In the genomic region with DNA sequence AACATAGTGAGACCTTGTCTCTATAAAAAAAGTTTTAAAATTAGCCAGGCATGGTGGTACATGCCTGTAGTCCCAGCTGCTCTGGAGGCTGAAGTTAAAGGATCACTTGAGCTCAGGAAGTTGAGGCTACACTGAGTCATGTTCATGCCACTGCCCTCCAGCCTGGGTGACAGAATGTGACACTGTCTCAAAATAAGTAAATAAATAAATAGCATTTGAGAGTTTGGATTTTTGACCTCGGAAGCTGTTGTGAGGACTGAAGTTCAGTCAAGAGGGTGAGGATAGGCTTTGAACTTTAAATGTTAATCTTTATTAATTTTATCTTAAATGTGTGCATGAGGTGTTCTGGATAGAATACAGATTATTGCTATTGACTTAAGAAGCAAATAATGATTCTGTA, we compare ENCODE assay signal across 24 cellular contexts.
"Had no signal": no experiment of that assay in that cellular context is flagged by ENCODE, and none has a peak within 500 bp of the region (broad histone marks: within the 10 kb centered on the region; RNA-seq: fewer than 3 reads in every experiment).

No MANE protein-coding gene starts in this region.

- H3K9ac ChIP-seq: neural progenitor cell had no signal

- H2AFZ ChIP-seq: neural progenitor cell had no signal

- H3K36me3 ChIP-seq: neural progenitor cell, prostate gland, right atrium auricular region, sigmoid colon, spleen, tibial artery, upper lobe of left lung had no signal

- H3K4me3 ChIP-seq: coronary artery, neural progenitor cell, prostate gland, right atrium auricular region, sigmoid colon, spleen, testis, tibial artery, upper lobe of left lung had no signal

- H3K9me3 ChIP-seq: prostate gland, right atrium auricular region, sigmoid colon, testis, tibial artery, upper lobe of left lung had no signal

- DNase-seq: effector memory CD8-positive, alpha-beta T cell; hypothalamus; immature natural killer cell; islet precursor cell; kidney glomerular epithelial cell; mesenchymal stem cell; midbrain; naive thymus-derived CD4-positive, alpha-beta T cell; sigmoid colon; spleen; stimulated activated CD4-positive, alpha-beta T cell treated with anti-CD3 and anti-CD28 coated beads, Interleukin-4, amount 100 ng/mL, for 4 hours; stimulated activated naive CD8-positive, alpha-beta T cell treated with anti-CD3 and anti-CD28 coated beads, Interleukin-15, Interleukin-2, amounts not matched to agents 100 U/mL and 50 U/mL, for 24 hours; substantia nigra; testis; tibial artery; upper lobe of left lung had no signal

- H3K4me2 ChIP-seq: neural progenitor cell had no signal

- H3K4me1 ChIP-seq: neural progenitor cell, prostate gland, right atrium auricular region, sigmoid colon, spleen, testis, tibial artery, upper lobe of left lung had no signal

- FAIRE-seq: endometrium, frontal cortex, urothelium cell line had no signal

- ATAC-seq: effector memory CD8-positive, alpha-beta T cell; naive thymus-derived CD4-positive, alpha-beta T cell; stimulated activated memory B cell treated with anti-CD40 and anti-IgM and Interleukin-4, amounts not matched to agents 10 μg/mL and 1 μg/mL and 100 μg/mL, for 72 hours; stimulated activated naive CD8-positive, alpha-beta T cell treated with anti-CD3 and anti-CD28 coated beads, Interleukin-15, Interleukin-2, amounts not matched to agents 100 U/mL and 50 U/mL, for 24 hours had no signal

- H3K27ac ChIP-seq: coronary artery, neural progenitor cell, prostate gland, right atrium auricular region, sigmoid colon, spleen, testis, tibial artery, upper lobe of left lung had no signal

- H3K27me3 ChIP-seq: neural progenitor cell, right atrium auricular region, sigmoid colon, spleen, testis, tibial artery, upper lobe of left lung had no signal
